Comparison of ENCODE assay signal across 25 cellular contexts in the genomic region with DNA sequence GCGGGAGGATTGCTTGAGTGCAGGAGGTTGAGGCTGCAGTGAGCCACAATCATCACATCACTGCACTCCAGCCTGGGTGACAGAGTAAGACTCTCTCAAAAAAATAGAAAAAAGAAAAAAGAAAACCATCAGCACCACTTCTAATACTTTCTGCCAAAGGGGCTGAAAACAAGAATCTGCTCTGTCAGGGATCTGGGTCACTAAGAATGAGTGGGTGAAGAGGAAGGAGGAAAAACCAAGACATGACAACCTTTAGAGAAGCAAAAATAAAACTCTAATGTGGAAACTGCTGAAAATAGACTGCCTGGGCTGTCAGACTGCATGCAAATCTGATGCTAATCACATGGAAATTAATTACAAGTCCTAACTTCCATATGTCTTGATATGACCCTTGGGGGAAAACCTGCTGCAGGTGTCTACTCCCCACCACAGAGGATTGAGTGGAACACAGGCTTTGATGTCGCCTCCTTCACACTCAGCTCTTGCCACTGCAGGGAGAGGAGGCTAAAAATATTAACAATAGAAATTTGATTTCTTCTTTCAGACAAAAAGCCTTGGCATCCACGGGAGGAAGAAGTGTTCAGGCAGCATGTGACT.
A peak's percentile ranks its signal among the peaks of the same experiment; 100 is the strongest.
DNase-seq lines count a peak whose midpoint lies in the region; ATAC-seq and TF ChIP-seq lines count a peak whose summit lies in the region.
"Had no signal": no experiment of that assay in that cellular context is flagged by ENCODE, and none has a peak within 500 bp of the region (broad histone marks: within the 10 kb centered on the region; RNA-seq: fewer than 3 reads in every experiment).

No MANE protein-coding gene starts in this region.

- no peaks in the 10 kb centered on the region for H3K9me3 ChIP-seq in PC-9 (ENCODE audit: insufficient read depth, low read depth)
- H3K9me3 ChIP-seq: gastrocnemius medialis had no signal

- H3K9me2 ChIP-seq in PC-9 (ENCODE audit: insufficient read depth), result no peaks in the 10 kb centered on the region

- intact Hi-C loops in activated CD4-positive, alpha-beta T cell treated with anti-CD3 and anti-CD28 coated beads for 36 hours (cut with DNase I, micrococcal nuclease), result loop anchor here in 1 of 2 experiments (5.0 kb wide), 1 partner anchor 88 kb away; no protein-coding TSS in a partner anchor
- intact Hi-C loops in PC-9 (cut with micrococcal nuclease; ENCODE audit: unreplicated experiment), result no loop called here

- peaks cover 65% of the 10 kb centered on the region for H3F3A ChIP-seq in PC-9 (ENCODE audit: insufficient read depth, low read depth)

- BruUV-seq in PC-9 (replicated peaks; lab: Mats Ljungman, UMichigan), result no TSS peak

- H3K36me3 ChIP-seq in PC-9 (ENCODE audit: low read depth), result peaks cover 15% of the 10 kb centered on the region; the same call in 1 of the 2 replicates
- H3K36me3 ChIP-seq: gastrocnemius medialis had no signal

- H3K36me3 Mint-ChIP-seq in activated CD4-positive, alpha-beta T cell treated with anti-CD3 and anti-CD28 coated beads for 36 hours (ENCODE audit: low read depth), result peaks cover 15% of the 10 kb centered on the region
- peaks cover 8% of the 10 kb centered on the region for H3K36me3 Mint-ChIP-seq in osteocyte (ENCODE audit: unreplicated experiment)

- no peaks in the 10 kb centered on the region for H3K27me3 ChIP-seq in PC-9 (ENCODE audit: insufficient read depth, low read depth)

- ATAC-seq in activated CD4-positive, alpha-beta T cell treated with anti-CD3 and anti-CD28 coated beads for 36 hours, result peak; percentile 24
- no peak for ATAC-seq in GM21367 (IDR thresholded peaks at IDR 0.05; ENCODE audit: unreplicated experiment)
- ATAC-seq in HG03565 (IDR thresholded peaks at IDR 0.05; ENCODE audit: unreplicated experiment), result no peak
- ATAC-seq: gastrocnemius medialis, PC-3, right cardiac atrium had no signal

- peaks cover 73% of the 10 kb centered on the region for H3K4me1 ChIP-seq in PC-9 (replicated peaks; ENCODE audit: insufficient read depth)
- H3K4me1 ChIP-seq: gastrocnemius medialis, parathyroid adenoma had no signal

- no peak for DNase-seq in activated CD4-positive, alpha-beta T cell treated with anti-CD3 and anti-CD28 coated beads for 36 hours
- no peak for DNase-seq in activated CD4-positive, alpha-beta T cell treated with anti-CD3 and anti-CD28 coated beads, Interleukin-2, amount 50 U/mL, for 1 hour
- peak; percentile 59 for DNase-seq in CD1c-positive myeloid dendritic cell (ENCODE audit: extremely low spot score)
- no peak for DNase-seq in PC-9
- DNase-seq in osteocyte (ENCODE audit: extremely low spot score, unreplicated experiment), result no peak
- no peak for DNase-seq in mucosa of gallbladder (ENCODE audit: low spot score)
- DNase-seq: activated B cell treated with CpG ODN at 0.5 μM for 24 hours; activated CD8-positive, alpha-beta memory T cell treated with anti-CD3 and anti-CD28 coated beads for 24 hours; activated T-cell treated with anti-CD3 and anti-CD28 coated beads, Interleukin-2, amount 50 U/mL, for 48 hours; AML-193; DMS79 treated with DMSO at 0.1 percent for 48 hours; gastrocnemius medialis; H7; NCI-H1105 treated with DMSO at 0.1 percent for 48 hours; NCI-H2029 treated with DMSO at 0.1 percent for 48 hours; NCI-H226; nephron progenitor cell; right cardiac atrium; Right ventricle myocardium superior; T1000; trophoblast cell had no signal

- POLR2A ChIA-PET in activated CD4-positive, alpha-beta T cell treated with anti-CD3 and anti-CD28 coated beads for 36 hours (lab: Charles Lee), result interaction anchor here (0.7 kb wide), 1 partner anchor 101 kb away, joined by 3 read pairs; no protein-coding TSS in a partner anchor
- POLR2A ChIA-PET in PC-9 (lab: Charles Lee; ENCODE audit: unreplicated experiment), result no interaction called here

- H3K79me2 ChIP-seq in PC-9 (ENCODE audit: low read depth), result peaks cover 78% of the 10 kb centered on the region
- H3K79me2 ChIP-seq: parathyroid adenoma had no signal

- no peaks in the 10 kb centered on the region for H3K27me3 Mint-ChIP-seq in activated CD4-positive, alpha-beta T cell treated with anti-CD3 and anti-CD28 coated beads for 36 hours
- H3K27me3 Mint-ChIP-seq in osteocyte (ENCODE audit: unreplicated experiment), result no peaks in the 10 kb centered on the region
- H3K27me3 Mint-ChIP-seq: activated B cell treated with CpG ODN at 0.5 μM for 24 hours had no signal

- no peaks in the 10 kb centered on the region for H4K20me1 ChIP-seq in PC-9 (ENCODE audit: insufficient read depth)

- H3K27ac Mint-ChIP-seq in activated CD4-positive, alpha-beta T cell treated with anti-CD3 and anti-CD28 coated beads for 36 hours, result no peak overlapping the region
- H3K27ac Mint-ChIP-seq in osteocyte (ENCODE audit: unreplicated experiment), result peak overlapping the region; percentile 1
- H3K27ac Mint-ChIP-seq: activated B cell treated with CpG ODN at 0.5 μM for 24 hours, nephron progenitor cell had no signal

- H3K4me2 ChIP-seq in PC-9, result peak overlapping the region; percentile 26

- no peak overlapping the region for H2AFZ ChIP-seq in PC-9
- H2AFZ ChIP-seq: parathyroid adenoma had no signal

- no peak overlapping the region for H3K4me3 ChIP-seq in PC-9
- H3K4me3 ChIP-seq: gastrocnemius medialis had no signal

- H3K4me1 Mint-ChIP-seq in activated CD4-positive, alpha-beta T cell treated with anti-CD3 and anti-CD28 coated beads for 36 hours, result peaks cover 45% of the 10 kb centered on the region
- peaks cover 37% of the 10 kb centered on the region for H3K4me1 Mint-ChIP-seq in osteocyte (ENCODE audit: unreplicated experiment)

- no peak overlapping the region for H3K4me3 Mint-ChIP-seq in activated CD4-positive, alpha-beta T cell treated with anti-CD3 and anti-CD28 coated beads for 36 hours
- H3K4me3 Mint-ChIP-seq in osteocyte (ENCODE audit: unreplicated experiment), result no peak overlapping the region
- H3K4me3 Mint-ChIP-seq: activated B cell treated with CpG ODN at 0.5 μM for 24 hours, nephron progenitor cell had no signal

- CTCF ChIA-PET in activated CD4-positive, alpha-beta T cell treated with anti-CD3 and anti-CD28 coated beads for 36 hours (lab: Charles Lee), result interaction anchor here (0.6 to 2.5 kb wide), 5 partner anchors 17 to 123 kb away, joined by 3 to 12 read pairs (median 3); a partner anchor contains a TSS
- CTCF ChIA-PET in PC-9 (lab: Charles Lee), result interaction anchor here (0.8 kb wide), 1 partner anchor 147 kb away, joined by 5 read pairs; no protein-coding TSS in a partner anchor

- peak overlapping the region; percentile 85 for H3K27ac ChIP-seq in PC-9
- H3K27ac ChIP-seq: gastrocnemius medialis, parathyroid adenoma had no signal

- TF ChIP-seq CTCF in PC-9 (conservative IDR thresholded peaks at IDR 0.05), result no peak
- no peak for TF ChIP-seq CTCF in osteocyte (IDR thresholded peaks at IDR 0.05)

- no peaks in the 10 kb centered on the region for H3K9me3 Mint-ChIP-seq in activated CD4-positive, alpha-beta T cell treated with anti-CD3 and anti-CD28 coated beads for 36 hours (ENCODE audit: low read depth)
- no peaks in the 10 kb centered on the region for H3K9me3 Mint-ChIP-seq in osteocyte (ENCODE audit: unreplicated experiment)
- H3K9me3 Mint-ChIP-seq: activated B cell treated with CpG ODN at 0.5 μM for 24 hours, nephron progenitor cell had no signal
